Comparison of ENCODE assay signal across 1 cellular context in the genomic region with DNA sequence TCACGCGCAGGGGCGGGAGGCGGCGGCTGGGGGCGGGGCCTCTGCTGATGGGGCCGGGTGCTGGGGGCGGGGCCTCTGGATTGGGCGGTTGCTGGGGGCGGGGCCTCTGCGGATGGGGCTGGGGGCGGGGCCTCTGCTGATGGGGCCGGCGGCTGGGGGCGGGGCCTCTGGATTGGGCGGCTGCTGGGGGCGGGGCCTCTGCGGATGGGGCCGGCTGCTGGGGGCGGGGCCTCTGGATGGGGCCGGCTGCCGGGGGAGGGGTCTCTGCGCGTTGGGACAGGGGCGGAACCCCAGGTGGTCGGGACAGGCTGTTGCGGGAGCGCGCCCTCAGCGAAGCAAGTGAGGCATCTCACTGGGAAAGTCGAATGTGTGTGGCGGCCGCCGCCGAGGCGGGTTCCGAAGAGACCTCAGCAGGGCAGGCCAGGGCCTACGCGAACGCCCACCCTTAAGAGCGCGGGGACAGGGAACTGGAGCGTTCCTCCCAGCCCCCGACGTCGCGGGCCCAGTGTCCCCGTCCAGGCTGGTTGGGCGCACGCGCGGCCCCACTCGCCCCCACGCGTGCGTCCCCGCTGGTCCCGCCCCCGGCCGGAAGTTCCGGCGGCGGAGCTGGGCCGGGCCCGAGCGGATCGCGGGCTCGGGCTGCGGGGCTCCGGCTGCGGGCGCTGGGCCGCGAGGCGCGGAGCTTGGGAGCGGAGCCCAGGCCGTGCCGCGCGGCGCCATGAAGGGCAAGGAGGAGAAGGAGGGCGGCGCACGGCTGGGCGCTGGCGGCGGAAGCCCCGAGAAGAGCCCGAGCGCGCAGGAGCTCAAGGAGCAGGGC.
TF ChIP-seq lines count a peak whose summit lies in the region.

A gene (plus strand): TSS at position 603 of the 817 bp plus-strand sequence. CDS start 116 bp downstream, at position 719.

TF ChIP-seq in IMR-90, 13 proteins besides CTCF, POLR2A, EP300 and RAD21 (continued from another document):
- TF ChIP-seq, protein P1, sequence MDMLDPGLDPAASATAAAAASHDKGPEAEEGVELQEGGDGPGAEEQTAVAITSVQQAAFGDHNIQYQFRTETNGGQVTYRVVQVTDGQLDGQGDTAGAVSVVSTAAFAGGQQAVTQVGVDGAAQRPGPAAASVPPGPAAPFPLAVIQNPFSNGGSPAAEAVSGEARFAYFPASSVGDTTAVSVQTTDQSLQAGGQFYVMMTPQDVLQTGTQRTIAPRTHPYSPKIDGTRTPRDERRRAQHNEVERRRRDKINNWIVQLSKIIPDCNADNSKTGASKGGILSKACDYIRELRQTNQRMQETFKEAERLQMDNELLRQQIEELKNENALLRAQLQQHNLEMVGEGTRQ (IDR thresholded peaks at IDR 0.05; ENCODE audit: low read depth, low read length), result no peak
- TF ChIP-seq MXI1 (IDR thresholded peaks at IDR 0.05; ENCODE audit: borderline replicate concordance, low read depth, low read length), result peak; percentile 46; the same call in 1 of the 2 replicates
